Comparison of ENCODE assay signal across 1 cellular context in the genomic region with DNA sequence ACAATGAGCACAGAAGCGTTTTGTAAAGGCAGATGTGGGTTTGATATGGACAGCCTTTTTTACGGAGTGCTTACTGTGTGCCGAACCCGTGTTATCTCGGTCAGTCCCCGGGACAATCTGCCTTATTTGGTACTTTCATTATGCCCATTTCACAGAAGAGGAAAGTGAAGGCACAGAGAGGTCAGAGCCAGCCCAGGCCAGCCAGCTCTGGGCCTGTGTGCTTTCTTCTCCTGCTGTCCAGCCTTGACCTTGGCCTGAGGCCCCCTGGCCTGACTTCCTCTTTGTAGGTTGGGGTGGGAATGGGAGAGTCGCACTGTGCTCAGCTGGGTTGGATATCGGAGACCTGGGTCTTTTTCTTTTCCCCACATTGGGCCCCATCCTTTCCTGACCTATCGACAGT.
TF ChIP-seq lines count a peak whose summit lies in the region.

No MANE protein-coding gene starts in this region.

TF ChIP-seq in HepG2, 621 proteins besides CTCF, POLR2A, EP300 and RAD21:
- TF ChIP-seq ZNF629 (CRISPR knock-in tag; conservative IDR thresholded peaks at IDR 0.05) = peak; percentile 83
- no peak for TF ChIP-seq SRSF1 (optimal IDR thresholded peaks at IDR 0.05; ENCODE audit: low read depth, low read length)
